ENCODE assay signal across 9 cellular contexts in genomic region chr22:41383085-41383484, GRCh38. TPM values are rescaled to one million over a fixed set of nuclear protein-coding genes. Genes with fewer than 3 reads are reported as not detected.
A peak's percentile ranks its signal among the peaks of the same experiment; 100 is the strongest.
DNase-seq lines count a peak whose midpoint lies in the region; ATAC-seq and TF ChIP-seq lines count a peak whose summit lies in the region.
"Had no signal": no experiment of that assay in that cellular context is flagged by ENCODE, and none has a peak within 500 bp of the region (broad histone marks: within the 10 kb centered on the region; RNA-seq: fewer than 3 reads in every experiment).

No MANE protein-coding gene starts in this region.

- H3K36me3 ChIP-seq in BLaER1 (peaks cover 12% of the 10 kb centered on the region), Karpas-422 (ENCODE audit: insufficient read depth, low read length) (no peaks in the 10 kb centered on the region), duodenal mucosa (ENCODE audit: control insufficient read depth in 1 of 2, insufficient read depth in 2 of 2, low read length in 2 of 2) (peaks cover 4 to 7% of the 10 kb centered on the region in 2 donors)

- peaks cover 35% of the 10 kb centered on the region for H3K4me1 ChIP-seq in BLaER1
- peaks cover 25% of the 10 kb centered on the region for H3K4me1 ChIP-seq in Karpas-422 (ENCODE audit: low read length)
- peaks cover 19 to 30% of the 10 kb centered on the region in 2 donors for H3K4me1 ChIP-seq in duodenal mucosa (ENCODE audit: control insufficient read depth in 1 of 2, insufficient read depth in 2 of 2, low read length in 2 of 2)

- POLR2A ChIA-PET in HEK293T (lab: Yijun Ruan, JAX), result interaction anchor here (1.0 to 1.7 kb wide), 4 partner anchors 19 to 207 kb away, joined by 3 to 5 read pairs (median 4); partner anchors contain the start of genes PMM1 and TOB2

- H3K27ac Mint-ChIP-seq in neural crest cell (ENCODE audit: unreplicated experiment), result no peak overlapping the region

- no peaks in the 10 kb centered on the region for H3K27me3 Mint-ChIP-seq in neural crest cell (ENCODE audit: low read depth)

- no peaks in the 10 kb centered on the region for H3K9me3 Mint-ChIP-seq in neural crest cell

- no peaks in the 10 kb centered on the region for H3K27me3 ChIP-seq in BLaER1
- H3K27me3 ChIP-seq in Karpas-422 (ENCODE audit: low read length), result no peaks in the 10 kb centered on the region
- no peaks in the 10 kb centered on the region for H3K27me3 ChIP-seq in duodenal mucosa (ENCODE audit: control insufficient read depth in 1 of 2, insufficient read depth in 2 of 2, low read length in 2 of 2)

- no peaks in the 10 kb centered on the region for H3K36me3 Mint-ChIP-seq in neural crest cell (ENCODE audit: low read depth)

- H3K4me1 Mint-ChIP-seq in neural crest cell, result peaks cover 28% of the 10 kb centered on the region

- H4K20me1 ChIP-seq in BLaER1 (peaks cover 13% of the 10 kb centered on the region), Karpas-422 (ENCODE audit: insufficient read depth, low read depth, low read length) (no peaks in the 10 kb centered on the region)

- DNase-seq in Karpas-422 (no peak), neural crest cell (ENCODE audit: low read depth, low spot score) (no peak), HEK293T (ENCODE audit: extremely low spot score) (no peak)
- DNase-seq in activated CD4-positive, CD25-positive, alpha-beta regulatory T cell (lab: John Stamatoyannopoulos, UW), result no peak
- DNase-seq: effector CD4-positive, alpha-beta T cell had no signal

- peak overlapping the region; percentile 75 for H3K4me3 ChIP-seq in BLaER1
- H3K4me3 ChIP-seq in Karpas-422 (ENCODE audit: low read length), result peak overlapping the region; percentile 92
- H3K4me3 ChIP-seq in duodenal mucosa (ENCODE audit: low read depth in 1 of 2, low read length in 2 of 2), result peak overlapping the region; percentile 80 to 85

- H3K79me2 ChIP-seq in Karpas-422 (ENCODE audit: low read length), result peaks cover 17% of the 10 kb centered on the region

- CTCF ChIA-PET in HEK293T (lab: Yijun Ruan, JAX), result no interaction called here

- no peak for TF ChIP-seq CTCF in neural crest cell (conservative IDR thresholded peaks at IDR 0.05)

- ATAC-seq in GM21723 (IDR thresholded peaks at IDR 0.05; ENCODE audit: unreplicated experiment) (no peak), HG02623 (IDR thresholded peaks at IDR 0.05; ENCODE audit: unreplicated experiment) (no peak)

- no peak overlapping the region for H2AFZ ChIP-seq in Karpas-422 (ENCODE audit: low read length)

- H3K9me2 ChIP-seq in Karpas-422 (replicated peaks; ENCODE audit: insufficient read depth, low read length), result no peaks in the 10 kb centered on the region

- peak overlapping the region; percentile 85 for H3K4me3 Mint-ChIP-seq in neural crest cell

- peak overlapping the region; percentile 81 for H3K9ac ChIP-seq in BLaER1
- H3K9ac ChIP-seq in Karpas-422 (ENCODE audit: low read length), result peak overlapping the region; percentile 96
- peak overlapping the region; percentile 58 to 74 for H3K9ac ChIP-seq in duodenal mucosa (ENCODE audit: low read depth in 1 of 2, low read length in 2 of 2)

- H3K9me3 ChIP-seq in BLaER1 (no peaks in the 10 kb centered on the region), Karpas-422 (ENCODE audit: low read length) (no peaks in the 10 kb centered on the region), duodenal mucosa (ENCODE audit: control insufficient read depth in 1 of 2, low read length in 2 of 2) (no peaks in the 10 kb centered on the region)

- H3K27ac ChIP-seq in BLaER1 (peak overlapping the region; percentile 85; the same call in 1 of the 2 replicates), Karpas-422 (ENCODE audit: low read length) (no peak overlapping the region), duodenal mucosa (ENCODE audit: low read depth, low read length) (no peak overlapping the region)

- H3K4me2 ChIP-seq in BLaER1, result peak overlapping the region; percentile 93
- H3K4me2 ChIP-seq in Karpas-422 (ENCODE audit: low read depth, low read length, poor library complexity, severe bottlenecking), result peak overlapping the region; percentile 93

TF ChIP-seq in HEK293T, 16 proteins besides CTCF, POLR2A, EP300 and RAD21:
- TF ChIP-seq HDGF (IDR thresholded peaks at IDR 0.05; ENCODE audit: borderline replicate concordance) (no peak), PKNOX1 (IDR thresholded peaks at IDR 0.05) (no peak)

RNA-seq across cellular contexts. Expression of gene TEF, which starts 1.3 kb away (rescaled TPM):
- 4.4 and 6.8 TPM in 2 replicates for total RNA-seq in Karpas-422 (2014; rRNA removed; shearing (Covaris generic); ENCODE audit: low replicate concordance)
- 9.3 and 13.6 TPM in 2 replicates for total RNA-seq in neural crest cell
